Comparison of ENCODE assay signal across 22 cellular contexts in the genomic region with DNA sequence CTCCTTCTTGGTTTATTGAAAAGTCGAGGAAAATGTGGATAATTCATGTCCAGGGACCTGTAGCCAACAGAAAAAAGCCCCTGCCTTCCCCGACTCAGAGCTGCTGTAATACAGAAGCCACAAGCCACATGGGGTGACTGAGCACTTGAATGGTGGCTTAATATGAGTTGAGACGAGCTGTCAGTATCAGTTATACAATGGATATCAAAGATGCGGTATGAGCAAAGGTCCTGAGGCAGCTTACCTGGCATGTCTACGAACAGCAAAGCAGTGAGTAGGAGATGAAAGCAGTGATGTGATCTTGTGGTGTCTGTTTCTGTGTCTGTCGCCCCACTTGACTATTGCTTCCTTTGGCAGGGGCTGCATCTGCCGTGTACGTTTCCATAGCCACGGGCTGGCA. TPM values are rescaled to one million over a fixed set of nuclear protein-coding genes. Genes with fewer than 3 reads are reported as not detected.
A peak's percentile ranks its signal among the peaks of the same experiment; 100 is the strongest.
DNase-seq lines count a peak whose midpoint lies in the region; ATAC-seq, FAIRE-seq and TF ChIP-seq lines count a peak whose summit lies in the region.
"Had no signal": no experiment of that assay in that cellular context is flagged by ENCODE, and none has a peak within 500 bp of the region (broad histone marks: within the 10 kb centered on the region; RNA-seq: fewer than 3 reads in every experiment).

No MANE protein-coding gene starts in this region.

- POLR2A ChIA-PET in IMR-90 (lab: Charles Lee; ENCODE audit: unreplicated experiment) = no interaction called here

- no peak for TF ChIP-seq POLR2A in IMR-90 (IDR thresholded peaks at IDR 0.05; ENCODE audit: low read depth, low read length)

- H3K9me3 ChIP-seq in IMR-90 (ENCODE audit: control insufficient read depth, insufficient read depth, low read length) = 0 out of 2 replicates have a peak, but pooled peaks cover 2% of the 10 kb centered on the region
- peaks cover 2 to 8% of the 10 kb centered on the region in 2 donors for H3K9me3 ChIP-seq in neuronal stem cell (replicated peaks in 1 of 2; ENCODE audit: control insufficient read depth in 2 of 2, insufficient read depth in 1 of 2, low read depth in 1 of 2, low read length in 2 of 2)

- in situ Hi-C loops in IMR-90 (cut with MboI; ENCODE audit: low sequenced_read_pairs) = no loop called here

- H2BK120ac ChIP-seq in IMR-90 (ENCODE audit: low read depth, low read length) (no peak overlapping the region; the same call in 1 of the 2 replicates), neuronal stem cell (ENCODE audit: low read depth, low read length) (no peak overlapping the region)

- peaks cover 3% of the 10 kb centered on the region for H3K9me1 ChIP-seq in IMR-90 (ENCODE audit: insufficient read depth, low read length)

- no peak overlapping the region for H3K27ac Mint-ChIP-seq in activated T-cell treated with anti-CD3 and anti-CD28 coated beads, Interleukin-2, amount 50 U/mL, for 72 hours
- H3K27ac Mint-ChIP-seq: CD4-positive, alpha-beta T cell; GM23338 had no signal

- H2BK15ac ChIP-seq in IMR-90 (ENCODE audit: low read depth, low read length) = peak overlapping the region; percentile 78; the same call in 2 of the 3 replicates
- H2BK15ac ChIP-seq in neuronal stem cell (ENCODE audit: low read length) = peak overlapping the region; percentile 7

- H4K20me1 ChIP-seq in IMR-90 (ENCODE audit: insufficient read depth, low read length) = no peaks in the 10 kb centered on the region

- no peak overlapping the region for H3K4ac ChIP-seq in IMR-90 (ENCODE audit: low read depth, low read length)
- H3K4ac ChIP-seq in neuronal stem cell (ENCODE audit: low read length) = no peak overlapping the region

- H3K36me3 Mint-ChIP-seq in activated T-cell treated with anti-CD3 and anti-CD28 coated beads, Interleukin-2, amount 50 U/mL, for 72 hours (ENCODE audit: insufficient read depth in 2 of 2) = peaks cover 0 to 2% of the 10 kb centered on the region in 2 donors

- H3K79me1 ChIP-seq in IMR-90 (ENCODE audit: low read depth in 1 of 2, low read length in 2 of 2) = no peaks in the 10 kb centered on the region
- H3K79me1 ChIP-seq in neuronal stem cell (ENCODE audit: low read depth, low read length) = no peaks in the 10 kb centered on the region

- H3K14ac ChIP-seq in IMR-90 (replicated peaks; ENCODE audit: low read depth, low read length) (no peak overlapping the region; the same call in 1 of the 2 replicates), neuronal stem cell (ENCODE audit: low read length) (no peak overlapping the region)

- H3K23ac ChIP-seq in IMR-90 (ENCODE audit: low read depth, low read length) = no peak overlapping the region
- no peak overlapping the region for H3K23ac ChIP-seq in neuronal stem cell (ENCODE audit: low read depth, low read length, poor library complexity)

- H4K5ac ChIP-seq in IMR-90 (ENCODE audit: low read depth, low read length) = no peak overlapping the region

- TF ChIP-seq CTCF in IMR-90 (conservative IDR thresholded peaks at IDR 0.05; ENCODE audit: low read depth, low read length) (no peak), bronchial epithelial cell (IDR thresholded peaks at IDR 0.05; ENCODE audit: insufficient read depth, low read length, severe bottlenecking) (no peak)

- H2BK20ac ChIP-seq in IMR-90 (ENCODE audit: low read depth, low read length) = peak overlapping the region; percentile 33; the same call in 1 of the 2 replicates

- H3K9ac ChIP-seq in IMR-90 (ENCODE audit: low read depth, low read length) (no peak overlapping the region), neuronal stem cell (ENCODE audit: low read depth, low read length, poor library complexity) (no peak overlapping the region)

- H3K18ac ChIP-seq in IMR-90 (ENCODE audit: low read depth, low read length) = no peak overlapping the region
- H3K18ac ChIP-seq in neuronal stem cell (ENCODE audit: low read length) = no peak overlapping the region

- CTCF ChIA-PET in IMR-90 (lab: Yijun Ruan, JAX) = no interaction called here

- H3K4me1 ChIP-seq in IMR-90 (ENCODE audit: control insufficient read depth, insufficient read depth, low read length) (peaks cover 12% of the 10 kb centered on the region), neuronal stem cell (ENCODE audit: control insufficient read depth in 2 of 2, insufficient read depth in 1 of 2, low read depth in 1 of 2, low read length in 2 of 2) (peaks cover 8 to 9% of the 10 kb centered on the region in 2 donors)

- no peak overlapping the region for H3K27ac ChIP-seq in IMR-90 (ENCODE audit: insufficient read depth, low read length)
- H3K27ac ChIP-seq in neuronal stem cell (replicated peaks; ENCODE audit: low read length) = no peak overlapping the region

- H3K56ac ChIP-seq in IMR-90 (ENCODE audit: extremely low read depth, insufficient read depth, low read length) = no peak overlapping the region

- peak; percentile 23 for FAIRE-seq in bronchial epithelial cell (lab: Jason Lieb, UNC)
- FAIRE-seq: A204.1, GM12891 had no signal

- H2AK5ac ChIP-seq in IMR-90 (ENCODE audit: low read depth, low read length) (peak overlapping the region; percentile 83), neuronal stem cell (ENCODE audit: low read depth, low read length) (peak overlapping the region; percentile 49)

- H3K4me3 ChIP-seq in IMR-90 (ENCODE audit: insufficient read depth, low read depth, low read length) = no peak overlapping the region
- no peak overlapping the region for H3K4me3 ChIP-seq in bronchial epithelial cell (ENCODE audit: low read depth, low read length)
- no peak overlapping the region for H3K4me3 ChIP-seq in neuronal stem cell (ENCODE audit: low read length in 2 of 2)
- H3K4me3 ChIP-seq: GM23338 had no signal

- peak overlapping the region; percentile 5 for H2AK9ac ChIP-seq in IMR-90 (replicated peaks; ENCODE audit: low read depth, low read length, poor library complexity)

- peak in 1 of 2 donors; percentile 37 for DNase-seq in activated T-cell treated with anti-CD3 and anti-CD28 coated beads, Interleukin-2, amount 50 U/mL, for 72 hours
- DNase-seq in activated T-cell treated with anti-CD3 and anti-CD28 coated beads for 4 hours (no peak), IMR-90 (no peak), bronchial epithelial cell (ENCODE audit: low read depth) (no peak), neuronal stem cell (ENCODE audit: low spot score) (no peak), inferior parietal cortex (ENCODE audit: extremely low spot score) (no peak)
- DNase-seq in central memory CD4-positive, alpha-beta T cell = no peak
- DNase-seq: CD4-positive, alpha-beta T cell; DMS53; NCI-H1105; NCI-H2081; NCI-H510A; NCI-H748 treated with DMSO at 0.1 percent for 48 hours; OCI-M1; RPMI8226; SHP77 treated with DMSO at 0.1 percent for 48 hours had no signal

- dilution Hi-C loops in IMR-90 (cut with HindIII; ENCODE audit: low sequenced_read_pairs, unreplicated experiment) = no loop called here

- H2BK5ac ChIP-seq in IMR-90 (ENCODE audit: low read depth, low read length, poor library complexity, severe bottlenecking) (no peak overlapping the region), neuronal stem cell (ENCODE audit: low read length) (peak overlapping the region; percentile 40)

- no peaks in the 10 kb centered on the region for H3K9me3 Mint-ChIP-seq in activated T-cell treated with anti-CD3 and anti-CD28 coated beads, Interleukin-2, amount 50 U/mL, for 72 hours
- H3K9me3 Mint-ChIP-seq: CD4-positive, alpha-beta T cell had no signal

- H3K36me3 ChIP-seq in IMR-90 (ENCODE audit: control insufficient read depth, insufficient read depth, low read length) (no peaks in the 10 kb centered on the region), bronchial epithelial cell (ENCODE audit: control insufficient read depth, insufficient read depth, low read length) (no peaks in the 10 kb centered on the region), neuronal stem cell (replicated peaks in 1 of 2; ENCODE audit: control insufficient read depth in 2 of 2, insufficient read depth in 2 of 2, low read length in 2 of 2) (no peaks in the 10 kb centered on the region)

- H3K4me3 Mint-ChIP-seq in activated T-cell treated with anti-CD3 and anti-CD28 coated beads, Interleukin-2, amount 50 U/mL, for 72 hours = no peak overlapping the region
- H3K4me3 Mint-ChIP-seq: CD4-positive, alpha-beta T cell; GM23338 had no signal

- no peaks in the 10 kb centered on the region for H3K27me3 ChIP-seq in IMR-90 (ENCODE audit: control insufficient read depth, insufficient read depth, low read length)
- no peaks in the 10 kb centered on the region for H3K27me3 ChIP-seq in bronchial epithelial cell (ENCODE audit: control insufficient read depth, insufficient read depth, low read length)
- H3K27me3 ChIP-seq in neuronal stem cell (ENCODE audit: control insufficient read depth in 3 of 3, insufficient read depth in 3 of 3, low read depth in 1 of 3, low read length in 3 of 3) = no peaks in the 10 kb centered on the region

- H2AFZ ChIP-seq in IMR-90 (replicated peaks; ENCODE audit: low read length, poor library complexity) (peak overlapping the region; percentile 12), neuronal stem cell (ENCODE audit: low read length) (no peak overlapping the region)
- H2AFZ ChIP-seq: GM23338 had no signal

- no peak overlapping the region for H4K8ac ChIP-seq in IMR-90 (ENCODE audit: low read depth in 2 of 2, low read length in 2 of 2)
- no peak overlapping the region for H4K8ac ChIP-seq in neuronal stem cell (ENCODE audit: low read depth, low read length)

- 81% methylated on average over 4 of the region's 9 CpGs; no CpG with 5 or more reads in 1 of the 2 experiments for WGBS in IMR-90 (ENCODE audit: extremely low coverage in 2 of 2, insufficient read length in 1 of 2), 2 experiments
- no CpG with 5 or more reads among the region's 9 CpGs for WGBS in neuronal stem cell (ENCODE audit: extremely low coverage in 2 of 2, insufficient read length in 2 of 2, insufficient replicate concordance in 1 of 2), 2 donors

- intact Hi-C loops in IMR-90 (cut with micrococcal nuclease) = no loop called here

- no peak overlapping the region for H4K91ac ChIP-seq in IMR-90 (ENCODE audit: insufficient read depth, low read depth, low read length)
- H4K91ac ChIP-seq in neuronal stem cell (ENCODE audit: low read depth, low read length, poor library complexity) = no peak overlapping the region

- no peak for TF ChIP-seq RAD21 in IMR-90 (IDR thresholded peaks at IDR 0.05; ENCODE audit: low read length)

- no TSS peak for BruUV-seq in IMR-90 (replicated peaks; lab: Mats Ljungman, UMichigan)

- H2BK12ac ChIP-seq in neuronal stem cell (ENCODE audit: low read length) = no peak overlapping the region

- H3K4me1 Mint-ChIP-seq in activated T-cell treated with anti-CD3 and anti-CD28 coated beads, Interleukin-2, amount 50 U/mL, for 72 hours (ENCODE audit: low read depth) = peaks cover 42% of the 10 kb centered on the region

- H3K27me3 Mint-ChIP-seq in activated T-cell treated with anti-CD3 and anti-CD28 coated beads, Interleukin-2, amount 50 U/mL, for 72 hours (ENCODE audit: low read depth) = no peaks in the 10 kb centered on the region
- H3K27me3 Mint-ChIP-seq: CD4-positive, alpha-beta T cell had no signal

- no peak overlapping the region for H3K4me2 ChIP-seq in IMR-90 (ENCODE audit: low read depth, low read length)
- no peak overlapping the region for H3K4me2 ChIP-seq in neuronal stem cell (ENCODE audit: insufficient read depth, low read length, poor library complexity, severe bottlenecking)
- H3K4me2 ChIP-seq: GM23338 had no signal

- peak; percentile 47 to 51 for ATAC-seq in activated T-cell treated with anti-CD3 and anti-CD28 coated beads, Interleukin-2, amount 50 U/mL, for 72 hours (replicated peaks in 1 of 2)
- ATAC-seq in IMR-90 (ENCODE audit: low read depth) = no peak
- no peak for ATAC-seq in GM21529 (IDR thresholded peaks at IDR 0.05; ENCODE audit: unreplicated experiment)
- ATAC-seq: GM23338, HCT116 had no signal

RNA-seq across cellular contexts. Expression of a gene that starts 12.2 kb away (rescaled TPM):
- total RNA-seq in activated T-cell treated with anti-CD3 and anti-CD28 coated beads, Interleukin-2, amount 50 U/mL, for 72 hours = 100 to 1,000 TPM; 105 to 119 TPM
- 3.2 and 5.8 TPM in 2 replicates for total RNA-seq in IMR-90 (2012; rRNA removed)
- 4.0 and 5.6 TPM in 2 replicates for polyA plus RNA-seq in IMR-90 (2012; rRNA removed)
- 1.7 and 3.8 TPM in 2 replicates for polyA plus RNA-seq in IMR-90 (2012; cell fraction: cytosol; rRNA removed)
- polyA plus RNA-seq in IMR-90 (2012; cell fraction: nucleus; rRNA removed; ENCODE audit: low replicate concordance) = 1.4 and 3.8 TPM in 2 replicates
- 2.6 and 3.8 TPM in 2 replicates for total RNA-seq in bronchial epithelial cell
- polyA plus RNA-seq in neuronal stem cell (2013, experiment 1 of 2) = 48.2 TPM
- 49.5 TPM for polyA plus RNA-seq in neuronal stem cell (2013, experiment 2 of 2)

RNA-seq across cellular contexts. Expression of a gene that starts 51.9 kb away (rescaled TPM):
- total RNA-seq in activated T-cell treated with anti-CD3 and anti-CD28 coated beads, Interleukin-2, amount 50 U/mL, for 72 hours = not detected
- total RNA-seq in IMR-90 (2012; rRNA removed) (not detected in 2 replicates), bronchial epithelial cell (not detected in 2 replicates)
- polyA plus RNA-seq in IMR-90 (2012; rRNA removed) = not detected in 2 replicates
- not detected in 2 replicates for polyA plus RNA-seq in IMR-90 (2012; cell fraction: cytosol; rRNA removed)
- polyA plus RNA-seq in IMR-90 (2012; cell fraction: nucleus; rRNA removed; ENCODE audit: low replicate concordance) = not detected in 2 replicates
- polyA plus RNA-seq in neuronal stem cell (2013, experiment 1 of 2) = not detected
- not detected for polyA plus RNA-seq in neuronal stem cell (2013, experiment 2 of 2)
- total RNA-seq: CD4-positive, alpha-beta T cell; GM23338 had no signal
- polyA plus RNA-seq: BJ had no signal

RNA-seq across cellular contexts. Expression of a gene that starts 56.7 kb away (rescaled TPM):
- not detected for total RNA-seq in activated T-cell treated with anti-CD3 and anti-CD28 coated beads, Interleukin-2, amount 50 U/mL, for 72 hours
- total RNA-seq in IMR-90 (2012; rRNA removed) (not detected in 2 replicates), bronchial epithelial cell (not detected in 2 replicates)
- not detected in 2 replicates for polyA plus RNA-seq in IMR-90 (2012; rRNA removed)
- not detected in 2 replicates for polyA plus RNA-seq in IMR-90 (2012; cell fraction: cytosol; rRNA removed)
- not detected in 2 replicates for polyA plus RNA-seq in IMR-90 (2012; cell fraction: nucleus; rRNA removed; ENCODE audit: low replicate concordance)
- polyA plus RNA-seq in neuronal stem cell (2013, experiment 1 of 2) = not detected
- not detected for polyA plus RNA-seq in neuronal stem cell (2013, experiment 2 of 2)
- total RNA-seq: CD4-positive, alpha-beta T cell; GM23338 had no signal
- polyA plus RNA-seq: BJ, GM23338 had no signal

RNA-seq across cellular contexts. Expression of a gene that starts 59.6 kb away (rescaled TPM):
- total RNA-seq in activated T-cell treated with anti-CD3 and anti-CD28 coated beads, Interleukin-2, amount 50 U/mL, for 72 hours = not detected
- total RNA-seq in IMR-90 (2012; rRNA removed) (not detected in 2 replicates), bronchial epithelial cell (not detected in 2 replicates)
- polyA plus RNA-seq in IMR-90 (2012; rRNA removed) = not detected in 2 replicates
- polyA plus RNA-seq in IMR-90 (2012; cell fraction: cytosol; rRNA removed) = not detected in 2 replicates
- not detected in 2 replicates for polyA plus RNA-seq in IMR-90 (2012; cell fraction: nucleus; rRNA removed; ENCODE audit: low replicate concordance)
- not detected for polyA plus RNA-seq in neuronal stem cell (2013, experiment 1 of 2)
- polyA plus RNA-seq in neuronal stem cell (2013, experiment 2 of 2) = not detected
- total RNA-seq: CD4-positive, alpha-beta T cell; GM23338 had no signal
- polyA plus RNA-seq: BJ, GM23338 had no signal

Comparison
In these comparisons a context has a peak if more than half of its experiments do, and no peak if none do; other contexts are left out.
1. ATAC-seq: peak in activated T-cell treated with anti-CD3 and anti-CD28 coated beads, Interleukin-2, amount 50 U/mL, for 72 hours (2 of 2); none in IMR-90 (single experiment) and GM21529 (single experiment).
2. RNA of a gene that starts 12.2 kb away (total RNA-seq): 105 to 119 TPM in activated T-cell treated with anti-CD3 and anti-CD28 coated beads, Interleukin-2, amount 50 U/mL, for 72 hours; 3.2 to 5.8 TPM in IMR-90 and 2.6 to 3.8 TPM in bronchial epithelial cell; every median in the first group is over 10 times any median in the second.